19 cellular contexts compared by ENCODE assay signal in genomic region chr13:23434431-23434830, GRCh38.
"Had no signal": no experiment of that assay in that cellular context is flagged by ENCODE, and none has a peak within 500 bp of the region (broad histone marks: within the 10 kb centered on the region; RNA-seq: fewer than 3 reads in every experiment).

No MANE protein-coding gene starts in this region.

- H3K27ac ChIP-seq: body of pancreas, left lung, thyroid gland had no signal

- H3K4me1 ChIP-seq: left lung had no signal

- H3K4me3 ChIP-seq: body of pancreas, left lung, mucosa of descending colon, thyroid gland had no signal

- H3K27ac Mint-ChIP-seq: activated CD4-positive, alpha-beta T cell treated with anti-CD3 and anti-CD28 coated beads for 36 hours; activated CD8-positive, alpha-beta T cell treated with anti-CD3 and anti-CD28 coated beads for 36 hours; activated naive CD4-positive, alpha-beta T cell treated with anti-CD3 and anti-CD28 coated beads, Interleukin-2, amount 50 U/mL, for 24 hours; naive thymus-derived CD4-positive, alpha-beta T cell; stimulated activated memory B cell treated with anti-CD40 and anti-IgM and Interleukin-4, amounts not matched to agents 10 μg/mL and 1 μg/mL and 100 μg/mL, for 72 hours; T-helper 1 cell treated with Interleukin-12 subunit alpha and Interleukin-12 subunit beta and Interleukin-4 antibody, amounts not matched to agents 30 μg/mL and 1 μg/mL, for 36 hours had no signal

- ATAC-seq: activated CD4-positive, alpha-beta T cell treated with anti-CD3 and anti-CD28 coated beads for 36 hours; activated CD8-positive, alpha-beta T cell treated with anti-CD3 and anti-CD28 coated beads for 36 hours; activated T-cell treated with anti-CD3 and anti-CD28 coated beads, Interleukin-2, amount 50 U/mL, for 4 hours; gastroesophageal sphincter; mucosa of descending colon; naive thymus-derived CD4-positive, alpha-beta T cell; stimulated activated memory B cell treated with anti-CD40 and anti-IgM and Interleukin-4, amounts not matched to agents 10 μg/mL and 1 μg/mL and 100 μg/mL, for 72 hours had no signal

- H3K4me3 Mint-ChIP-seq: activated CD4-positive, alpha-beta T cell treated with anti-CD3 and anti-CD28 coated beads for 36 hours; activated CD8-positive, alpha-beta T cell treated with anti-CD3 and anti-CD28 coated beads for 36 hours; activated naive CD4-positive, alpha-beta T cell treated with anti-CD3 and anti-CD28 coated beads, Interleukin-2, amount 50 U/mL, for 24 hours; activated T-cell treated with anti-CD3 and anti-CD28 coated beads, Interleukin-2, amount 50 U/mL, for 4 hours; stimulated activated memory B cell treated with anti-CD40 and anti-IgM and Interleukin-4, amounts not matched to agents 10 μg/mL and 1 μg/mL and 100 μg/mL, for 72 hours; T-helper 1 cell treated with Interleukin-12 subunit alpha and Interleukin-12 subunit beta and Interleukin-4 antibody, amounts not matched to agents 30 μg/mL and 1 μg/mL, for 36 hours had no signal

- H3K9me3 Mint-ChIP-seq: activated CD8-positive, alpha-beta T cell treated with anti-CD3 and anti-CD28 coated beads for 36 hours; activated naive CD4-positive, alpha-beta T cell treated with anti-CD3 and anti-CD28 coated beads, Interleukin-2, amount 50 U/mL, for 24 hours; activated T-cell treated with anti-CD3 and anti-CD28 coated beads, Interleukin-2, amount 50 U/mL, for 4 hours; naive thymus-derived CD4-positive, alpha-beta T cell; stimulated activated memory B cell treated with anti-CD40 and anti-IgM and Interleukin-4, amounts not matched to agents 10 μg/mL and 1 μg/mL and 100 μg/mL, for 72 hours; T-helper 1 cell treated with Interleukin-12 subunit alpha and Interleukin-12 subunit beta and Interleukin-4 antibody, amounts not matched to agents 30 μg/mL and 1 μg/mL, for 36 hours had no signal

- H3K36me3 ChIP-seq: gastroesophageal sphincter, left lung, thyroid gland had no signal

- DNase-seq: activated CD4-positive, alpha-beta T cell treated with anti-CD3 and anti-CD28 coated beads for 36 hours; activated CD8-positive, alpha-beta T cell treated with anti-CD3 and anti-CD28 coated beads for 36 hours; activated effector memory CD4-positive, alpha-beta T cell treated with Interleukin-2 at 50 U/mL for 16 hours; activated T-cell treated with anti-CD3 and anti-CD28 coated beads, Interleukin-2, amount 50 U/mL, for 4 hours; amygdala; body of pancreas; effector memory CD4-positive, alpha-beta T cell; erythroblast; left lung; mammary epithelial cell; mucosa of descending colon; naive thymus-derived CD4-positive, alpha-beta T cell; stimulated activated CD4-positive, alpha-beta T cell treated with anti-CD3 and anti-CD28 coated beads, Interleukin-2, amount 100 ng/mL, for 48 hours; thyroid gland; WERI-Rb-1 had no signal

- H3K9me3 ChIP-seq: body of pancreas, gastroesophageal sphincter, left lung, mucosa of descending colon, thyroid gland had no signal

- H3K27me3 ChIP-seq: body of pancreas, gastroesophageal sphincter, thyroid gland had no signal

- H3K36me3 Mint-ChIP-seq: activated naive CD4-positive, alpha-beta T cell treated with anti-CD3 and anti-CD28 coated beads, Interleukin-2, amount 50 U/mL, for 24 hours; naive thymus-derived CD4-positive, alpha-beta T cell; stimulated activated memory B cell treated with anti-CD40 and anti-IgM and Interleukin-4, amounts not matched to agents 10 μg/mL and 1 μg/mL and 100 μg/mL, for 72 hours had no signal
